ENCODE assay signal across 8 cellular contexts in the genomic region with DNA sequence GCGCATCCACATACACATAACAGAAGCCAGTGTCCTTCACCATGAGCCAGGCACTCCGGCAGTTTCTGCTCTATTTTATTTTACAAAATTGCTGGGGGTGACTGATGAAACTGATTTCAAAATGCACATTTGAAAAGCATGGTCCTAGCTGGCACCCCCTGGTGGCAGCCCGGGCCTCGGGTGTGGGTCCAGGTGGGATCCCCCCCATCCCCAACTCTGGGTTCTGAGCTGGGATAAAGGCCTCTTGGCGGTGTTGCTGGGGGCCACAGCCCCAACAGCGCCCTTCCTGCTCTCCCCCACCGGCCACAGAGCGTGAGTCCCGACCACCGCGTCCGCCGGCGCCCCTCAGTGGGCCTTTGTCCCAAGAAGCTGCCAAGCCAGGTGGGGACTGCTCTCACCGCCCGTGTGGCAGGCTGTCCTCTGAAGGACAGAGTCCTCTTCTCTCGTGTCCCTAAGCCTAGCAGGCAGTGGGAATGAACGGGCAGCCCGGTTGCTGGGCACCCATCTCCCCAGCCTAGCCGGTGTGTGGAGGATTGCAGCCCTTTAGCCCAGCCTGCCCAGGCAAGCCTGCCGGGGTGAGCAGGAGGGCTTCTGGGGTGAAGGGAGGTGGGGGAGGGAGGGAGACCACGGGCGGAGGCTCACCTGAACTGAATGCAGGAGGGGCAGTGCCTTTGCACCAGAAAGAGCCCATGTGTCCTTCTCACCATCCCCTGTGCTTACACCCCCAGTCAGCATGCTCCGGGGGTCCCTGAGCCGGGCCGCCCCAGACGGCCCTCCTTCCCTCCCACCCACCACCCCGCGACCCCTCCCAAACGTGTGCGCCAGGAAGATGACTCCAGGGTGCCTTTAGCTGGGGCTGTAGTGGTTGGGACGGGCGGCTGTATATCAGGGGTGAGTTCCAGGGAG. TPM values are rescaled to one million over a fixed set of nuclear protein-coding genes. Genes with fewer than 3 reads are reported as not detected.
DNase-seq lines count a peak whose midpoint lies in the region; ATAC-seq and TF ChIP-seq lines count a peak whose summit lies in the region.

No MANE protein-coding gene starts in this region.

- H3K9me3 ChIP-seq in mesodermal cell (ENCODE audit: control insufficient read depth, low read length): no peaks in the 10 kb centered on the region

- H3K27ac ChIP-seq in dorsolateral prefrontal cortex (peak overlapping the region in 11 of 59 donors; percentile 8 to 74 (median 42)), mesodermal cell (ENCODE audit: low read depth, low read length, severe bottlenecking) (no peak overlapping the region)

- peaks cover 5% of the 10 kb centered on the region for H3K4me1 ChIP-seq in mesodermal cell (ENCODE audit: control insufficient read depth, insufficient read depth, low read length, poor library complexity, severe bottlenecking)

- H3K27me3 Mint-ChIP-seq in activated B cell treated with CpG ODN at 0.5 μM for 24 hours: no peaks in the 10 kb centered on the region

- H3K36me3 ChIP-seq in mesodermal cell (ENCODE audit: control insufficient read depth, insufficient read depth, low read length): no peaks in the 10 kb centered on the region

- 16% methylated on average over 17 of the region's 33 CpGs for WGBS in mesodermal cell (ENCODE audit: insufficient coverage in 2 of 2), 2 experiments

- no peak for ATAC-seq in activated B cell treated with CpG ODN at 0.5 μM for 24 hours (ENCODE audit: low read depth)
- no peak for ATAC-seq in HG03432 (IDR thresholded peaks at IDR 0.05; ENCODE audit: unreplicated experiment)
- no peak for ATAC-seq in HG02571 (IDR thresholded peaks at IDR 0.05; ENCODE audit: unreplicated experiment)

- peak overlapping the region; percentile 83 for H3K4me3 Mint-ChIP-seq in activated B cell treated with CpG ODN at 0.5 μM for 24 hours

- peaks cover 2% of the 10 kb centered on the region for H3K36me3 Mint-ChIP-seq in activated B cell treated with CpG ODN at 0.5 μM for 24 hours (ENCODE audit: low read depth)

- H3K4me3 ChIP-seq in dorsolateral prefrontal cortex (peak overlapping the region in 50 of 59 donors; percentile 26 to 67 (median 52)), mesodermal cell (ENCODE audit: extremely low read depth, insufficient read depth, low read length, poor library complexity, severe bottlenecking) (peak overlapping the region; percentile 33)

- no peaks in the 10 kb centered on the region for H3K9me3 Mint-ChIP-seq in activated B cell treated with CpG ODN at 0.5 μM for 24 hours

- H3K27ac Mint-ChIP-seq in activated B cell treated with CpG ODN at 0.5 μM for 24 hours: no peak overlapping the region

- intact Hi-C loops in activated B cell treated with CpG ODN at 0.5 μM for 24 hours (cut with micrococcal nuclease): loop anchor here (1.0 to 10.0 kb wide), 7 partner anchors 16 to 231 kb away; a partner anchor contains a TSS
- intact Hi-C loops in dorsolateral prefrontal cortex (cut with DNase I): no loop called here

- CTCF ChIA-PET in activated B cell treated with CpG ODN at 0.5 μM for 24 hours (lab: Charles Lee): interaction anchor here (1.1 to 3.9 kb wide), 7 partner anchors 16 to 52 kb away, joined by 3 to 17 read pairs (median 5); a partner anchor contains a TSS

- DNase-seq in AG09319 (ENCODE audit: extremely low read depth, low read depth) (no peak), HT1080 (ENCODE audit: low read depth) (peak; percentile 58), activated B cell treated with CpG ODN at 0.5 μM for 24 hours (no peak), dorsolateral prefrontal cortex (no peak), stromal cell of bone marrow (ENCODE audit: low read depth) (peak; percentile 40)

- POLR2A ChIA-PET in activated B cell treated with CpG ODN at 0.5 μM for 24 hours (lab: Charles Lee): interaction anchor here (0.7 to 1.5 kb wide), 12 partner anchors 15 to 532 kb away, joined by 3 to 8 read pairs (median 3); a partner anchor contains a TSS

- H3K27me3 ChIP-seq in dorsolateral prefrontal cortex: peaks cover 0 to 57% (median 25%) of the 10 kb centered on the region in 45 donors

- H3K4me1 Mint-ChIP-seq in activated B cell treated with CpG ODN at 0.5 μM for 24 hours: peaks cover 46% of the 10 kb centered on the region

- TF ChIP-seq CTCF in AG09319 (IDR thresholded peaks at IDR 0.05; ENCODE audit: low read depth, low read length) (peak; percentile 81), activated B cell treated with CpG ODN at 0.5 μM for 24 hours (IDR thresholded peaks at IDR 0.05) (no peak), dorsolateral prefrontal cortex (IDR thresholded peaks at IDR 0.05 in 54 of 56, conservative IDR thresholded peaks at IDR 0.05 in 2 of 56; ENCODE audit: low read depth in 1 of 56, partially characterized antibody in 56 of 56) (peak in 54 of 56 donors; percentile 18 to 65 (median 47))

RNA-seq across cellular contexts. Expression of a gene that starts 0.9 kb away (rescaled TPM):
- 0.30 and 0.51 TPM in 2 replicates for total RNA-seq in HT1080 (2014; rRNA removed; shearing (Covaris generic))
- 0.14 and 0.27 TPM in 2 replicates for polyA plus RNA-seq in HT1080 (2015; cell fraction: cytosol; rRNA removed)
- not detected in 2 replicates for polyA plus RNA-seq in HT1080 (2015; cell fraction: nucleus; rRNA removed)
- total RNA-seq in activated B cell treated with CpG ODN at 0.5 μM for 24 hours: 1.5 and 2.7 TPM in 2 replicates
- 1 to 10 TPM in 49 of 120 experiments, under 1 TPM in 62, not detected in 9; 0.26 to 2.6 (median 0.90) TPM for total RNA-seq in dorsolateral prefrontal cortex
- 0.55 TPM for polyA plus RNA-seq in mesodermal cell (2013, experiment 1 of 2)
- polyA plus RNA-seq in mesodermal cell (2013, experiment 2 of 2): 0.40 TPM

RNA-seq across cellular contexts. Expression of a gene that starts 20.8 kb away (rescaled TPM):
- 31.9 and 38.1 TPM in 2 replicates for total RNA-seq in HT1080 (2014; rRNA removed; shearing (Covaris generic))
- polyA plus RNA-seq in HT1080 (2015; cell fraction: cytosol; rRNA removed): 22.2 and 27.6 TPM in 2 replicates
- polyA plus RNA-seq in HT1080 (2015; cell fraction: nucleus; rRNA removed): 23.5 and 35.2 TPM in 2 replicates
- total RNA-seq in activated B cell treated with CpG ODN at 0.5 μM for 24 hours (31.0 and 45.3 TPM in 2 replicates), dorsolateral prefrontal cortex (10 to 100 TPM; 15.1 to 52.4 (median 24.8) TPM)
- polyA plus RNA-seq in mesodermal cell (2013, experiment 1 of 2): 30.4 TPM
- 27.9 TPM for polyA plus RNA-seq in mesodermal cell (2013, experiment 2 of 2)

RNA-seq across cellular contexts. Expression of a gene that starts 20.9 kb away (rescaled TPM):
- 26.6 and 31.0 TPM in 2 replicates for total RNA-seq in HT1080 (2014; rRNA removed; shearing (Covaris generic))
- 18.8 and 20.7 TPM in 2 replicates for polyA plus RNA-seq in HT1080 (2015; cell fraction: cytosol; rRNA removed)
- polyA plus RNA-seq in HT1080 (2015; cell fraction: nucleus; rRNA removed): 24.1 and 26.0 TPM in 2 replicates
- 28.8 and 36.7 TPM in 2 replicates for total RNA-seq in activated B cell treated with CpG ODN at 0.5 μM for 24 hours
- 10 to 100 TPM; 14.1 to 40.3 (median 24.0) TPM for total RNA-seq in dorsolateral prefrontal cortex
- 21.9 TPM for polyA plus RNA-seq in mesodermal cell (2013, experiment 1 of 2)
- polyA plus RNA-seq in mesodermal cell (2013, experiment 2 of 2): 16.2 TPM

RNA-seq across cellular contexts. Expression of a gene that starts 22.5 kb away (rescaled TPM):
- 58.6 and 60.3 TPM in 2 replicates for total RNA-seq in HT1080 (2014; rRNA removed; shearing (Covaris generic))
- 20.1 and 20.7 TPM in 2 replicates for polyA plus RNA-seq in HT1080 (2015; cell fraction: cytosol; rRNA removed)
- 47.7 and 54.0 TPM in 2 replicates for polyA plus RNA-seq in HT1080 (2015; cell fraction: nucleus; rRNA removed)
- 115 and 140 TPM in 2 replicates for total RNA-seq in activated B cell treated with CpG ODN at 0.5 μM for 24 hours
- total RNA-seq in dorsolateral prefrontal cortex: 100 to 1,000 TPM in 5 of 120 experiments, 10 to 100 TPM in 115; 44.3 to 110 (median 70.6) TPM
- 130 TPM for polyA plus RNA-seq in mesodermal cell (2013, experiment 1 of 2)
- polyA plus RNA-seq in mesodermal cell (2013, experiment 2 of 2): 117 TPM

RNA-seq across cellular contexts. Expression of a gene that starts 34.6 kb away (rescaled TPM):
- total RNA-seq in HT1080 (2014; rRNA removed; shearing (Covaris generic)): 0.10 TPM in 1 of 2 replicates, not detected in the other
- 0.24 TPM in 1 of 2 replicates, not detected in the other for polyA plus RNA-seq in HT1080 (2015; cell fraction: cytosol; rRNA removed)
- polyA plus RNA-seq in HT1080 (2015; cell fraction: nucleus; rRNA removed): 0.16 and 1.1 TPM in 2 replicates
- 432 and 456 TPM in 2 replicates for total RNA-seq in activated B cell treated with CpG ODN at 0.5 μM for 24 hours
- total RNA-seq in dorsolateral prefrontal cortex: 10 to 100 TPM in 119 of 120 experiments, 1 to 10 TPM in 1; 8.7 to 94.0 (median 30.1) TPM
- 151 TPM for polyA plus RNA-seq in mesodermal cell (2013, experiment 1 of 2)
- polyA plus RNA-seq in mesodermal cell (2013, experiment 2 of 2): 108 TPM

Comparison
In these comparisons a context has a peak if more than half of its experiments do, and no peak if none do; other contexts are left out.
1. DNase-seq: peak in HT1080 (single experiment) and stromal cell of bone marrow (single experiment); none in AG09319 (single experiment), activated B cell treated with CpG ODN at 0.5 μM for 24 hours (single experiment) and dorsolateral prefrontal cortex (0 of 10).